Comparison of ENCODE assay signal across 1 cellular context in genomic region chr12:49264873-49265792, GRCh38.
TF ChIP-seq lines count a peak whose summit lies in the region.

Gene TUBA1C, plus strand, starts transcription at chr12:49265082. Its CDS starts 100 bp downstream, at chr12:49265182.

TF ChIP-seq in HepG2, 621 proteins besides CTCF, POLR2A, EP300 and RAD21 (continued from another document and continues in another):
- TF ChIP-seq NPAS2 (CRISPR knock-in tag; IDR thresholded peaks at IDR 0.05; ENCODE audit: borderline replicate concordance) (no peak), PAX8 (CRISPR knock-in tag; IDR thresholded peaks at IDR 0.05; ENCODE audit: borderline replicate concordance) (no peak), KLF6 (CRISPR knock-in tag; IDR thresholded peaks at IDR 0.05) (no peak), ZNF83 (CRISPR knock-in tag; IDR thresholded peaks at IDR 0.05; ENCODE audit: borderline replicate concordance) (no peak), ZNF574 (CRISPR knock-in tag; IDR thresholded peaks at IDR 0.05) (peak; percentile 45; the same call in 1 of the 2 replicates), TARDBP (CRISPR knock-in tag; IDR thresholded peaks at IDR 0.05) (peak; percentile 53), NBN (conservative IDR thresholded peaks at IDR 0.05) (no peak), ZNF652 (CRISPR knock-in tag; IDR thresholded peaks at IDR 0.05; ENCODE audit: borderline replicate concordance, low read depth) (peak; percentile 80), SIX4 (CRISPR knock-in tag; IDR thresholded peaks at IDR 0.05) (no peak), CCAR2 (optimal IDR thresholded peaks at IDR 0.05; ENCODE audit: low read depth, low read length) (peak; percentile 58), XRCC5 (optimal IDR thresholded peaks at IDR 0.05; ENCODE audit: low read length) (no peak), TEAD3 (CRISPR knock-in tag; optimal IDR thresholded peaks at IDR 0.05; ENCODE audit: borderline replicate concordance) (no peak), IRX3 (CRISPR knock-in tag; IDR thresholded peaks at IDR 0.05; ENCODE audit: borderline replicate concordance, low read depth) (0 out of 2 replicates have a peak, but pooled peaks have one; percentile 91), ZNF329 (CRISPR knock-in tag; IDR thresholded peaks at IDR 0.05; ENCODE audit: low read depth) (no peak), ZNF460 (CRISPR knock-in tag; IDR thresholded peaks at IDR 0.05; ENCODE audit: borderline replicate concordance) (no peak), LCORL (IDR thresholded peaks at IDR 0.05) (no peak), LCORL (CRISPR knock-in tag; IDR thresholded peaks at IDR 0.05) (no peak), SRF (IDR thresholded peaks at IDR 0.05; ENCODE audit: low read depth, low read length) (no peak), ZBTB49 (CRISPR knock-in tag; IDR thresholded peaks at IDR 0.05; ENCODE audit: borderline replicate concordance) (no peak; the same call in 1 of the 2 replicates), ZNF180 (CRISPR knock-in tag; IDR thresholded peaks at IDR 0.05; ENCODE audit: borderline replicate concordance, low read depth) (peak; percentile 90), FOXA3 (CRISPR knock-in tag; IDR thresholded peaks at IDR 0.05) (peak; percentile 13), MLLT10 (CRISPR knock-in tag; IDR thresholded peaks at IDR 0.05) (no peak), CREBL2 (CRISPR knock-in tag; IDR thresholded peaks at IDR 0.05; ENCODE audit: borderline replicate concordance) (no peak), NFIC (IDR thresholded peaks at IDR 0.05; ENCODE audit: low read length) (no peak; the same call in 1 of the 2 replicates), ZNF709 (CRISPR knock-in tag; IDR thresholded peaks at IDR 0.05) (peak; percentile 73; the same call in 1 of the 2 replicates), DMAP1 (CRISPR knock-in tag; IDR thresholded peaks at IDR 0.05) (peak; percentile 81), KAT7 (CRISPR knock-in tag; IDR thresholded peaks at IDR 0.05; ENCODE audit: borderline replicate concordance) (peak; percentile 80; the same call in 1 of the 2 replicates), ZNF558 (CRISPR knock-in tag; IDR thresholded peaks at IDR 0.05; ENCODE audit: borderline replicate concordance) (peak; percentile 88), ZNF232 (CRISPR knock-in tag; IDR thresholded peaks at IDR 0.05; ENCODE audit: borderline replicate concordance) (peak; percentile 91), HHEX (CRISPR knock-in tag; IDR thresholded peaks at IDR 0.05) (no peak), CEBPG (CRISPR knock-in tag; IDR thresholded peaks at IDR 0.05) (0 out of 2 replicates have a peak, but pooled peaks have one; percentile 21), MTF2 (CRISPR knock-in tag; IDR thresholded peaks at IDR 0.05; ENCODE audit: borderline replicate concordance) (no peak), ATF3 (CRISPR knock-in tag; IDR thresholded peaks at IDR 0.05) (peak; percentile 74), CAMTA2 (CRISPR knock-in tag; IDR thresholded peaks at IDR 0.05; ENCODE audit: borderline replicate concordance) (peak; percentile 26; the same call in 1 of the 2 replicates), ZNF562 (CRISPR knock-in tag; IDR thresholded peaks at IDR 0.05; ENCODE audit: borderline replicate concordance) (no peak), ZNF264 (CRISPR knock-in tag; IDR thresholded peaks at IDR 0.05) (peak; percentile 76; the same call in 1 of the 2 replicates), SNAPC2 (CRISPR knock-in tag; IDR thresholded peaks at IDR 0.05) (peak; percentile 72), ATF2 (CRISPR knock-in tag; IDR thresholded peaks at IDR 0.05) (no peak), SOX5 (CRISPR knock-in tag; IDR thresholded peaks at IDR 0.05; ENCODE audit: borderline replicate concordance) (peak; percentile 39; the same call in 1 of the 2 replicates), POLR2G (IDR thresholded peaks at IDR 0.05; ENCODE audit: low read depth, low read length) (peak; percentile 100), JARID2 (CRISPR knock-in tag; IDR thresholded peaks at IDR 0.05; ENCODE audit: insufficient replicate concordance) (no peak), STAT5B (CRISPR knock-in tag; IDR thresholded peaks at IDR 0.05) (no peak), CERS6 (CRISPR knock-in tag; IDR thresholded peaks at IDR 0.05) (0 out of 2 replicates have a peak, but pooled peaks have one; percentile 20), ZNF788 (CRISPR knock-in tag; IDR thresholded peaks at IDR 0.05; ENCODE audit: borderline replicate concordance) (peak; percentile 48), PHF20 (CRISPR knock-in tag; IDR thresholded peaks at IDR 0.05) (peak; percentile 56), ZNF766 (CRISPR knock-in tag; IDR thresholded peaks at IDR 0.05; ENCODE audit: borderline replicate concordance) (peak; percentile 91; the same call in 1 of the 2 replicates), SMAD1 (CRISPR knock-in tag; IDR thresholded peaks at IDR 0.05; ENCODE audit: borderline replicate concordance, low read depth) (no peak), POGZ (CRISPR knock-in tag; IDR thresholded peaks at IDR 0.05) (peak; percentile 71), ZNF18 (CRISPR knock-in tag; IDR thresholded peaks at IDR 0.05; ENCODE audit: insufficient replicate concordance) (peak; percentile 44), THYN1 (CRISPR knock-in tag; IDR thresholded peaks at IDR 0.05; ENCODE audit: borderline replicate concordance, low read depth) (no peak), ZNF383 (CRISPR knock-in tag; IDR thresholded peaks at IDR 0.05; ENCODE audit: borderline replicate concordance) (peak; percentile 29; the same call in 1 of the 2 replicates), ZNF841 (CRISPR knock-in tag; IDR thresholded peaks at IDR 0.05; ENCODE audit: borderline replicate concordance) (peak; percentile 21; the same call in 1 of the 2 replicates), ZNF747 (CRISPR knock-in tag; IDR thresholded peaks at IDR 0.05; ENCODE audit: borderline replicate concordance) (0 out of 2 replicates have a peak, but pooled peaks have one; percentile 45), YY1 (IDR thresholded peaks at IDR 0.05; ENCODE audit: insufficient read depth, insufficient replicate concordance, low read depth, low read length) (peak; percentile 32), ZBTB14 (CRISPR knock-in tag; IDR thresholded peaks at IDR 0.05) (peak; percentile 39), MED1 (CRISPR knock-in tag; IDR thresholded peaks at IDR 0.05) (peak; percentile 63), PHF5A (CRISPR knock-in tag; IDR thresholded peaks at IDR 0.05; ENCODE audit: low read depth, unreplicated experiment) (no peak), RARA (CRISPR knock-in tag; IDR thresholded peaks at IDR 0.05) (peak; percentile 45; the same call in 1 of the 2 replicates), THAP7 (CRISPR knock-in tag; IDR thresholded peaks at IDR 0.05) (no peak), ZFP36L1 (CRISPR knock-in tag; IDR thresholded peaks at IDR 0.05) (peak; percentile 72; the same call in 1 of the 2 replicates), ZNF326 (CRISPR knock-in tag; IDR thresholded peaks at IDR 0.05; ENCODE audit: borderline replicate concordance) (no peak), CENPT (CRISPR knock-in tag; IDR thresholded peaks at IDR 0.05; ENCODE audit: low read depth) (peak; percentile 10; the same call in 1 of the 2 replicates), NCOA1 (CRISPR knock-in tag; IDR thresholded peaks at IDR 0.05) (no peak), TBL1XR1 (IDR thresholded peaks at IDR 0.05; ENCODE audit: borderline replicate concordance, low read length, partially characterized antibody) (peak; percentile 36)
